In the genomic region with DNA sequence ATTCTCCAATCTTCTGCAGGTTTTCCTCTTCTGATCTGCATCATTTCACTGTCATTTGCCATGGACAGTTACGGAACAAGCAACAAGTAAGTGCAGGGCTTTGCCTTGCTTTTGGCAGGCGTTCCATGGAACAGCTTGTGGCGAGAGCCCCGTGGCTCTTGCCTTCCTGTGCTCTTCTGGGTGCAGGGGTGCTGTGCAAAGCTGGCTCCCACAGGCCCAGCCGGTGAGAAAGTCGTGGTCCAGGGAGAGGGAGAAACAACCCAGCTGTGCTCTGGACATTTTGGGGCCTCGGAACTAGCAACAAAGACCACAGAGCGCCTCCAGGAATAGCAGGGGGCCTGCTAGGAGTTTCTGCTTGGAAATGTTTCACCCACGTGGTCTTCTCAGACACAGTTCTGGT, we compare ENCODE assay signal across 28 cellular contexts.
"Had no signal": no experiment of that assay in that cellular context is flagged by ENCODE, and none has a peak within 500 bp of the region (broad histone marks: within the 10 kb centered on the region; RNA-seq: fewer than 3 reads in every experiment).

No MANE protein-coding gene starts in this region.

- H3K9me3 Mint-ChIP-seq: dendritic cell treated with granulocyte-macrophage colony-stimulating factor and Interleukin-4, amounts not matched to agents 40 ng/mL and 50 ng/mL, for 4 days; mesothelial cell of epicardium; naive B cell; natural killer cell treated with Interleukin-12 subunit alpha and Interleukin-12 subunit beta and Interleukin-15 and Interleukin-18, amount 100 ng/mL, for 72 hours; neural crest cell; stimulated activated naive CD8-positive, alpha-beta T cell treated with anti-CD3 and anti-CD28 coated beads, Interleukin-15, amount 100 ng/mL, for 72 hours had no signal

- H3K4me1 ChIP-seq: colonic mucosa, foreskin keratinocyte, pancreas had no signal

- H3K4me3 Mint-ChIP-seq: dendritic cell treated with granulocyte-macrophage colony-stimulating factor and Interleukin-4, amounts not matched to agents 40 ng/mL and 50 ng/mL, for 4 days; mesothelial cell of epicardium; naive B cell; natural killer cell treated with Interleukin-12 subunit alpha and Interleukin-12 subunit beta and Interleukin-15 and Interleukin-18, amount 100 ng/mL, for 72 hours; neural crest cell; stimulated activated naive CD8-positive, alpha-beta T cell treated with anti-CD3 and anti-CD28 coated beads, Interleukin-15, amount 100 ng/mL, for 72 hours had no signal

- H3K4me3 ChIP-seq: colonic mucosa, esophagus muscularis mucosa, gastroesophageal sphincter, heart left ventricle, hepatocyte, mucosa of descending colon, pancreas, skin epidermis, spleen, suprapubic skin, thyroid gland had no signal

- DNase-seq: colonic mucosa; effector CD8-positive, alpha-beta T cell; foreskin keratinocyte; kidney; mesenchymal stem cell; mucosa of descending colon; naive B cell; spleen; stimulated activated CD4-positive, alpha-beta T cell treated with anti-CD3 and anti-CD28 coated beads, Interleukin-2, amount 100 ng/mL, for 48 hours; stimulated activated CD8-positive, alpha-beta memory T cell treated with anti-CD3 and anti-CD28 coated beads, Interleukin-4, amount 100 ng/mL, for 48 hours; stimulated activated naive CD4-positive, alpha-beta T cell; stimulated activated naive CD8-positive, alpha-beta T cell treated with anti-CD3 and anti-CD28 coated beads, Interleukin-15, amount 100 ng/mL, for 72 hours; thyroid gland; trophoblast cell had no signal

- ATAC-seq: foreskin keratinocyte; gastroesophageal sphincter; heart left ventricle; left lobe of liver; mucosa of descending colon; natural killer cell treated with Interleukin-12 subunit alpha and Interleukin-12 subunit beta and Interleukin-15 and Interleukin-18, amount 100 ng/mL, for 72 hours; pancreas; stimulated activated naive CD8-positive, alpha-beta T cell treated with anti-CD3 and anti-CD28 coated beads, Interleukin-15, amount 100 ng/mL, for 72 hours had no signal

- H3K36me3 Mint-ChIP-seq: mesothelial cell of epicardium; natural killer cell treated with Interleukin-12 subunit alpha and Interleukin-12 subunit beta and Interleukin-15 and Interleukin-18, amount 100 ng/mL, for 72 hours had no signal

- H3K9me3 ChIP-seq: colonic mucosa, esophagus muscularis mucosa, gastroesophageal sphincter, heart left ventricle, mucosa of descending colon, neutrophil, pancreas, spleen, suprapubic skin, thyroid gland had no signal

- H3K27me3 ChIP-seq: colonic mucosa, esophagus muscularis mucosa, foreskin keratinocyte, gastroesophageal sphincter, heart left ventricle, hepatocyte, pancreas, thyroid gland had no signal

- H3K4me1 Mint-ChIP-seq: naive B cell; stimulated activated naive CD8-positive, alpha-beta T cell treated with anti-CD3 and anti-CD28 coated beads, Interleukin-15, amount 100 ng/mL, for 72 hours had no signal

- H3K27ac ChIP-seq: colonic mucosa, esophagus muscularis mucosa, foreskin keratinocyte, heart left ventricle, hepatocyte, neutrophil, pancreas, spleen, suprapubic skin, thyroid gland had no signal

- H3K36me3 ChIP-seq: colonic mucosa, neutrophil, pancreas, spleen, suprapubic skin, thyroid gland had no signal

- H3K27ac Mint-ChIP-seq: dendritic cell treated with granulocyte-macrophage colony-stimulating factor and Interleukin-4, amounts not matched to agents 40 ng/mL and 50 ng/mL, for 4 days; mesothelial cell of epicardium; naive B cell; natural killer cell treated with Interleukin-12 subunit alpha and Interleukin-12 subunit beta and Interleukin-15 and Interleukin-18, amount 100 ng/mL, for 72 hours; progenitor cell of endocrine pancreas; stimulated activated naive CD8-positive, alpha-beta T cell treated with anti-CD3 and anti-CD28 coated beads, Interleukin-15, amount 100 ng/mL, for 72 hours had no signal
